In genomic region chr12:124578854-124579253, GRCh38 we compare ENCODE assay signal across 26 cellular contexts.
"Had no signal": no experiment of that assay in that cellular context is flagged by ENCODE, and none has a peak within 500 bp of the region (broad histone marks: within the 10 kb centered on the region; RNA-seq: fewer than 3 reads in every experiment).

No MANE protein-coding gene starts in this region.

- FAIRE-seq: frontal cortex had no signal

- ATAC-seq: activated CD4-positive, alpha-beta T cell treated with anti-CD3 and anti-CD28 coated beads for 36 hours; activated naive CD4-positive, alpha-beta T cell treated with anti-CD3 and anti-CD28 coated beads, Interleukin-2, amount 50 U/mL, for 72 hours; activated T-cell treated with anti-CD3 and anti-CD28 coated beads, Interleukin-2, amount 50 U/mL, for 72 hours; T-helper 17 cell had no signal

- H3K36me3 ChIP-seq: ascending aorta, breast epithelium had no signal

- H3K27me3 ChIP-seq: ascending aorta, breast epithelium, dorsolateral prefrontal cortex had no signal

- DNase-seq: activated CD4-positive, alpha-beta memory T cell treated with anti-CD3 and anti-CD28 coated beads, Interleukin-2, amount 10 ng/mL, durations not matched to agents 7 days and 5 days; activated CD4-positive, alpha-beta T cell treated with anti-CD3 and anti-CD28 coated beads for 36 hours; activated CD4-positive, alpha-beta T cell treated with anti-CD3 and anti-CD28 coated beads, Interleukin-2, amount 10 ng/mL, durations not matched to agents 7 days and 5 days; activated CD4-positive, alpha-beta T cell treated with anti-CD3 and anti-CD28 coated beads, Interleukin-2, amount 50 U/mL, for 4 hours; activated CD4-positive, CD25-positive, alpha-beta regulatory T cell; activated CD4-positive, CD25-positive, alpha-beta regulatory T cell treated with anti-CD3 and anti-CD28 coated beads, Interleukin-2, amount 50 U/mL, for 72 hours; activated CD8-positive, alpha-beta memory T cell treated with anti-CD3 and anti-CD28 coated beads, Interleukin-2, amount 50 U/mL, for 48 hours; activated gamma-delta T cell; activated naive CD4-positive, alpha-beta T cell; activated naive CD4-positive, alpha-beta T cell treated with anti-CD3 and anti-CD28 coated beads, Interleukin-2, amount 10 ng/mL, durations not matched to agents 7 days and 5 days; activated naive CD8-positive, alpha-beta T cell treated with anti-CD3 and anti-CD28 coated beads, Interleukin-2, amount 10 ng/mL, durations not matched to agents 7 days and 5 days; activated T-cell treated with anti-CD3 and anti-CD28 coated beads for 4 hours; activated T-cell treated with anti-CD3 and anti-CD28 coated beads, Interleukin-2, amount 50 U/mL, for 24 hours; activated T-cell treated with anti-CD3 and anti-CD28 coated beads, Interleukin-2, amount 50 U/mL, for 72 hours; dorsolateral prefrontal cortex; effector memory CD4-positive, alpha-beta T cell; foreskin fibroblast; head of caudate nucleus; T-helper 1 cell; T-helper 17 cell; T1000 had no signal

- H3K4me1 ChIP-seq: breast epithelium had no signal

- H3K27ac ChIP-seq: ascending aorta, breast epithelium, coronary artery, dorsolateral prefrontal cortex had no signal

- H3K4me3 ChIP-seq: ascending aorta, breast epithelium, coronary artery, dorsolateral prefrontal cortex had no signal
